In genomic region chr6:57221936-57222683, GRCh38 we compare ENCODE assay signal across 8 cellular contexts. TPM values are rescaled to one million over a fixed set of nuclear protein-coding genes. Genes with fewer than 3 reads are reported as not detected.
DNase-seq lines count a peak whose midpoint lies in the region; ATAC-seq and TF ChIP-seq lines count a peak whose summit lies in the region.

Gene RAB23, minus strand, starts transcription at chr6:57222307. Its CDS starts 11,927 bp downstream, at chr6:57210380.

- no peaks in the 10 kb centered on the region for H3K27me3 Mint-ChIP-seq in Calu3 (ENCODE audit: unreplicated experiment)
- H3K27me3 Mint-ChIP-seq in endothelial cell (ENCODE audit: unreplicated experiment): no peaks in the 10 kb centered on the region
- no peaks in the 10 kb centered on the region for H3K27me3 Mint-ChIP-seq in mesothelial cell of epicardium (ENCODE audit: low read depth)

- DNase-seq in Calu3: peak; percentile 89
- peak; percentile 59 for DNase-seq in HS-5 (ENCODE audit: low read depth)
- peak; percentile 53 for DNase-seq in NOMO-1 treated with DMSO at 0.1 percent for 48 hours (lab: John Stamatoyannopoulos, UW; ENCODE audit: unreplicated experiment)
- DNase-seq in activated CD8-positive, alpha-beta memory T cell treated with anti-CD3 and anti-CD28 coated beads, Interleukin-2, amount 50 U/mL, for 4 hours: peak; percentile 81
- DNase-seq in endothelial cell (ENCODE audit: low spot score): peak; percentile 91
- DNase-seq in mesothelial cell of epicardium (ENCODE audit: low spot score in 2 of 2, unreplicated experiment in 2 of 2): peak; percentile 81 to 94
- DNase-seq in stimulated activated CD8-positive, alpha-beta memory T cell treated with anti-CD3 and anti-CD28 coated beads, Interleukin-15, amount 100 ng/mL, for 4 hours (ENCODE audit: low read depth in 2 of 2): peak; percentile 50 to 70

- peak within 1 kb of the TSS; percentile 77 for H3K27ac Mint-ChIP-seq in Calu3 (ENCODE audit: unreplicated experiment)
- H3K27ac Mint-ChIP-seq in endothelial cell (ENCODE audit: unreplicated experiment): no peak within 1 kb of the TSS
- peak within 1 kb of the TSS; percentile 100 for H3K27ac Mint-ChIP-seq in mesothelial cell of epicardium

- peaks cover 7% of the 10 kb centered on the region for H3K4me1 Mint-ChIP-seq in Calu3 (ENCODE audit: low read depth, unreplicated experiment)
- peaks cover 8% of the 10 kb centered on the region for H3K4me1 Mint-ChIP-seq in endothelial cell (ENCODE audit: unreplicated experiment)
- peaks cover 41% of the 10 kb centered on the region for H3K4me1 Mint-ChIP-seq in mesothelial cell of epicardium

- H3K4me3 Mint-ChIP-seq in Calu3 (ENCODE audit: low read depth, unreplicated experiment): peak within 1 kb of the TSS; percentile 100
- H3K4me3 Mint-ChIP-seq in endothelial cell (ENCODE audit: unreplicated experiment): peak within 1 kb of the TSS; percentile 97
- peak within 1 kb of the TSS; percentile 99 for H3K4me3 Mint-ChIP-seq in mesothelial cell of epicardium

- TF ChIP-seq CTCF in Calu3 (IDR thresholded peaks at IDR 0.05; ENCODE audit: unreplicated experiment) (no peak), endothelial cell (IDR thresholded peaks at IDR 0.05; ENCODE audit: unreplicated experiment) (no peak), mesothelial cell of epicardium (IDR thresholded peaks at IDR 0.05; ENCODE audit: unreplicated experiment) (no peak)

- H3K9me3 Mint-ChIP-seq in Calu3 (ENCODE audit: low read depth, unreplicated experiment) (no peaks in the 10 kb centered on the region), endothelial cell (ENCODE audit: unreplicated experiment) (no peaks in the 10 kb centered on the region), mesothelial cell of epicardium (peaks cover 15% of the 10 kb centered on the region)

- intact Hi-C loops in Calu3 (cut with micrococcal nuclease; ENCODE audit: unreplicated experiment): loop anchor here (2.0 kb wide), 1 partner anchor 47 kb away; no protein-coding TSS in a partner anchor

- no TSS peak for BruUV-seq in Calu3 (replicated peaks; lab: Mats Ljungman, UMichigan)

- ATAC-seq in GM21360 (IDR thresholded peaks at IDR 0.05; ENCODE audit: unreplicated experiment): peak; percentile 81

- H3K36me3 Mint-ChIP-seq in Calu3 (ENCODE audit: insufficient read depth, unreplicated experiment) (peaks cover 16% of the 10 kb centered on the region), endothelial cell (ENCODE audit: low read depth, unreplicated experiment) (no peaks in the 10 kb centered on the region), mesothelial cell of epicardium (peaks cover 17% of the 10 kb centered on the region)

- CTCF ChIA-PET in Calu3 (lab: Charles Lee): interaction anchor here (0.6 to 1.0 kb wide), 2 partner anchors 24 to 43 kb away, joined by 5 to 8 read pairs; no protein-coding TSS in a partner anchor

RNA-seq across cellular contexts. Expression of gene RAB23, which starts in this region (rescaled TPM):
- 10.9 and 11.0 TPM in 2 replicates for total RNA-seq in Calu3 (2022)
- total RNA-seq in endothelial cell (ENCODE audit: unreplicated experiment): 8.1 TPM
- total RNA-seq in mesothelial cell of epicardium: 15.2 to 16.8 TPM (median 16.1 TPM) in 3 replicates

Comparison
In these comparisons a context has a peak if more than half of its experiments do, and no peak if none do; other contexts are left out.
1. Peak in every context shown above with its lines: DNase-seq and ATAC-seq.